Comparison of ENCODE assay signal across 1 cellular context in the genomic region with DNA sequence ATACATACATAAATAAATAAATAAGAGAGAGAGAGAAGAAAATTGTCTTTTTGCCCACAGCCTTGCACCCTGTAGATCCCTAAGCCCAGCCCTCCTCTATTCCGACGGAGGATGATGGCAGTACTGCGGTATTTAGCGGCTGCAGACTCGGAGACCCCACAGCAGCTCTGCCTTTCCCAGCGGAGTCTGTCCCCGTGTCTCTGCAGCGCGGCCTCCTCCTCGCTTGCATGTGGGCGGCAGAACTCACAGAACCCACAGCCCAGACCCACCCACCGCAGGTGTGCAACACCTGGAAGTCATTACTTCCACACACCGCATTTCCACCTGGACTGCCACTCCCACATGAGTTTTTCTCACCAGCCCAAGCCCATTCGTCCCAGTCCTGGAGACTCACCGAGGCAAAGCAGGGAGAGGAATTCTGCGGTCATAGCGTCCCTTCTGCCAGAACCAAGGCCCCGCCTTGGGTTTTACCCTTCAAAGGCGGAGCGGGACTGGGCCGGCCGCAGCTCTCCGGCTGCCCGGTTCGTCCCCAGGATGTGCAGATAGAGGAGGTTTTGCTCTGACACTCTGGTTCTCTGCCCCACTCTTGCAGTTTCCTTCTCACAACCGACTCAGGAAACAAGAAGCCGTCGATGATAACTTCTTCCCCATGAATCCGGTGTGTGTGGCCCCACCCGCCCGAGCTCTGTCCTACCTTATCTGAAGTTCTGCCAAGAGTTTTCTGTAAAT.
TF ChIP-seq lines count a peak whose summit lies in the region.

A gene with protein sequence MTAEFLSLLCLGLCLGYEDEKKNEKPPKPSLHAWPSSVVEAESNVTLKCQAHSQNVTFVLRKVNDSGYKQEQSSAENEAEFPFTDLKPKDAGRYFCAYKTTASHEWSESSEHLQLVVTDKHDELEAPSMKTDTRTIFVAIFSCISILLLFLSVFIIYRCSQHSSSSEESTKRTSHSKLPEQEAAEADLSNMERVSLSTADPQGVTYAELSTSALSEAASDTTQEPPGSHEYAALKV (minus strand): TSS at position 548 of the 729 bp plus-strand sequence. CDS start 120 bp downstream, at position 428.

TF ChIP-seq in K562, 482 proteins besides CTCF, POLR2A, EP300 and RAD21:
- TF ChIP-seq NR3C1 (CRISPR knock-in tag; IDR thresholded peaks at IDR 0.05), result no peak
- TF ChIP-seq, protein P1, sequence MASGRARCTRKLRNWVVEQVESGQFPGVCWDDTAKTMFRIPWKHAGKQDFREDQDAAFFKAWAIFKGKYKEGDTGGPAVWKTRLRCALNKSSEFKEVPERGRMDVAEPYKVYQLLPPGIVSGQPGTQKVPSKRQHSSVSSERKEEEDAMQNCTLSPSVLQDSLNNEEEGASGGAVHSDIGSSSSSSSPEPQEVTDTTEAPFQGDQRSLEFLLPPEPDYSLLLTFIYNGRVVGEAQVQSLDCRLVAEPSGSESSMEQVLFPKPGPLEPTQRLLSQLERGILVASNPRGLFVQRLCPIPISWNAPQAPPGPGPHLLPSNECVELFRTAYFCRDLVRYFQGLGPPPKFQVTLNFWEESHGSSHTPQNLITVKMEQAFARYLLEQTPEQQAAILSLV (tag; IDR thresholded peaks at IDR 0.05), result no peak
- no peak for TF ChIP-seq CEBPB (tag; IDR thresholded peaks at IDR 0.05)
- no peak for TF ChIP-seq CAMTA2 (CRISPR knock-in tag; conservative IDR thresholded peaks at IDR 0.05)
- TF ChIP-seq ZNF174 (CRISPR knock-in tag; IDR thresholded peaks at IDR 0.05), result no peak
- no peak for TF ChIP-seq SOX6 (IDR thresholded peaks at IDR 0.05)
- TF ChIP-seq, protein P2, sequence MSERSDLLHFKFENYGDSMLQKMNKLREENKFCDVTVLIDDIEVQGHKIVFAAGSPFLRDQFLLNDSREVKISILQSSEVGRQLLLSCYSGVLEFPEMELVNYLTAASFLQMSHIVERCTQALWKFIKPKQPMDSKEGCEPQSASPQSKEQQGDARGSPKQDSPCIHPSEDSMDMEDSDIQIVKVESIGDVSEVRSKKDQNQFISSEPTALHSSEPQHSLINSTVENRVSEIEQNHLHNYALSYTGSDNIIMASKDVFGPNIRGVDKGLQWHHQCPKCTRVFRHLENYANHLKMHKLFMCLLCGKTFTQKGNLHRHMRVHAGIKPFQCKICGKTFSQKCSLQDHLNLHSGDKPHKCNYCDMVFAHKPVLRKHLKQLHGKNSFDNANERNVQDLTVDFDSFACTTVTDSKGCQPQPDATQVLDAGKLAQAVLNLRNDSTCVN (CRISPR knock-in tag; IDR thresholded peaks at IDR 0.05), result no peak
TF ChIP-seq in K562: peak in this region for 0.
